29 cellular contexts compared by ENCODE assay signal in genomic region chr12:131442337-131442918, GRCh38.
"Had no signal": no experiment of that assay in that cellular context is flagged by ENCODE, and none has a peak within 500 bp of the region (broad histone marks: within the 10 kb centered on the region; RNA-seq: fewer than 3 reads in every experiment).

No MANE protein-coding gene starts in this region.

- H3K9me3 ChIP-seq: body of pancreas had no signal

- DNase-seq: activated CD4-positive, alpha-beta T cell treated with anti-CD3 and anti-CD28 coated beads, Interleukin-2, amount 10 ng/mL, durations not matched to agents 24 days and 14 days; activated CD4-positive, alpha-beta T cell treated with anti-CD3 and anti-CD28 coated beads, Interleukin-2, amount 50 U/mL, for 4 hours; activated CD8-positive, alpha-beta T cell treated with anti-CD3 and anti-CD28 coated beads for 36 hours; activated effector memory CD4-positive, alpha-beta T cell treated with anti-CD3 and anti-CD28 coated beads, Interleukin-2, amount 50 U/mL, for 16 hours; activated naive CD4-positive, alpha-beta T cell; activated naive CD4-positive, alpha-beta T cell treated with anti-CD3 and anti-CD28 coated beads, Interleukin-2, amount 50 U/mL, for 16 hours; activated naive CD8-positive, alpha-beta T cell treated with anti-CD3 and anti-CD28 coated beads, Interleukin-2, amount 10 ng/mL, durations not matched to agents 7 days and 5 days; activated T-cell treated with anti-CD3 and anti-CD28 coated beads, Interleukin-2, amount 50 U/mL, for 1 hour; activated T-cell treated with anti-CD3 and anti-CD28 coated beads, Interleukin-2, amount 50 U/mL, for 72 hours; body of pancreas; caudate nucleus; MM.1S; MV-4-11; NCI-H1092; NCI-H1436 treated with DMSO at 0.1 percent for 48 hours; NCI-H1694 treated with DMSO at 0.1 percent for 48 hours; NCI-H2029; NCI-H345; NCI-H526; NCI-H748 treated with DMSO at 0.1 percent for 48 hours; NK-92 treated with Interleukin-12 subunit alpha and Interleukin-12 subunit beta, amount 100 ng/mL, for 24 hours; PC-9; SIG-M5 had no signal

- H3K27ac ChIP-seq: body of pancreas, KMS-11, PC-9, RWPE1 had no signal

- H2AFZ ChIP-seq: PC-9 had no signal

- H3K9me3 Mint-ChIP-seq: activated CD4-positive, alpha-beta T cell treated with anti-CD3 and anti-CD28 coated beads, Interleukin-2, amount 10 ng/mL, durations not matched to agents 24 days and 14 days; activated CD8-positive, alpha-beta T cell treated with anti-CD3 and anti-CD28 coated beads for 36 hours; activated naive CD8-positive, alpha-beta T cell treated with anti-CD3 and anti-CD28 coated beads, Interleukin-2, amount 10 ng/mL, durations not matched to agents 7 days and 5 days; activated T-cell treated with anti-CD3 and anti-CD28 coated beads, Interleukin-2, amount 50 U/mL, for 72 hours; activated T-helper 17 cell treated with anti-CD3 and anti-CD28 coated beads, Interleukin-2, amount 50 U/mL, for 72 hours; T-helper 1 cell treated with Interleukin-12 subunit alpha and Interleukin-12 subunit beta and Interleukin-4 antibody, amounts not matched to agents 30 μg/mL and 1 μg/mL, for 36 hours; T-helper 2 cell treated with Interferon-gamma antibody and Interleukin-4, amounts not matched to agents 5 μg/mL and 100 μg/mL, for 36 hours had no signal

- H3K4me3 ChIP-seq: body of pancreas, PC-9 had no signal

- ATAC-seq: activated CD8-positive, alpha-beta T cell treated with anti-CD3 and anti-CD28 coated beads for 36 hours; activated T-cell treated with anti-CD3 and anti-CD28 coated beads, Interleukin-2, amount 50 U/mL, for 72 hours; activated T-helper 17 cell treated with anti-CD3 and anti-CD28 coated beads, Interleukin-2, amount 50 U/mL, for 72 hours; body of pancreas; Right ventricle myocardium inferior had no signal

- H3K9ac ChIP-seq: KMS-11 had no signal

- H3K27ac Mint-ChIP-seq: activated CD4-positive, alpha-beta T cell treated with anti-CD3 and anti-CD28 coated beads, Interleukin-2, amount 10 ng/mL, durations not matched to agents 24 days and 14 days; activated CD8-positive, alpha-beta T cell treated with anti-CD3 and anti-CD28 coated beads for 36 hours; activated naive CD8-positive, alpha-beta T cell treated with anti-CD3 and anti-CD28 coated beads, Interleukin-2, amount 10 ng/mL, durations not matched to agents 7 days and 5 days; activated T-cell treated with anti-CD3 and anti-CD28 coated beads, Interleukin-2, amount 50 U/mL, for 72 hours; activated T-helper 17 cell treated with anti-CD3 and anti-CD28 coated beads, Interleukin-2, amount 50 U/mL, for 72 hours; T-helper 1 cell treated with Interleukin-12 subunit alpha and Interleukin-12 subunit beta and Interleukin-4 antibody, amounts not matched to agents 30 μg/mL and 1 μg/mL, for 36 hours; T-helper 2 cell treated with Interferon-gamma antibody and Interleukin-4, amounts not matched to agents 5 μg/mL and 100 μg/mL, for 36 hours had no signal

- H3K36me3 Mint-ChIP-seq: activated naive CD8-positive, alpha-beta T cell treated with anti-CD3 and anti-CD28 coated beads, Interleukin-2, amount 10 ng/mL, durations not matched to agents 7 days and 5 days had no signal

- H3K4me2 ChIP-seq: KMS-11, PC-9 had no signal

- H3K27me3 Mint-ChIP-seq: activated CD4-positive, alpha-beta T cell treated with anti-CD3 and anti-CD28 coated beads, Interleukin-2, amount 10 ng/mL, durations not matched to agents 24 days and 14 days; activated CD8-positive, alpha-beta T cell treated with anti-CD3 and anti-CD28 coated beads for 36 hours; activated naive CD8-positive, alpha-beta T cell treated with anti-CD3 and anti-CD28 coated beads, Interleukin-2, amount 10 ng/mL, durations not matched to agents 7 days and 5 days; activated T-helper 17 cell treated with anti-CD3 and anti-CD28 coated beads, Interleukin-2, amount 50 U/mL, for 72 hours had no signal

- H3K4me3 Mint-ChIP-seq: activated CD4-positive, alpha-beta T cell treated with anti-CD3 and anti-CD28 coated beads, Interleukin-2, amount 10 ng/mL, durations not matched to agents 24 days and 14 days; activated CD8-positive, alpha-beta T cell treated with anti-CD3 and anti-CD28 coated beads for 36 hours; activated naive CD8-positive, alpha-beta T cell treated with anti-CD3 and anti-CD28 coated beads, Interleukin-2, amount 10 ng/mL, durations not matched to agents 7 days and 5 days; activated T-cell treated with anti-CD3 and anti-CD28 coated beads, Interleukin-2, amount 50 U/mL, for 72 hours; activated T-helper 17 cell treated with anti-CD3 and anti-CD28 coated beads, Interleukin-2, amount 50 U/mL, for 72 hours; T-helper 1 cell treated with Interleukin-12 subunit alpha and Interleukin-12 subunit beta and Interleukin-4 antibody, amounts not matched to agents 30 μg/mL and 1 μg/mL, for 36 hours; T-helper 2 cell treated with Interferon-gamma antibody and Interleukin-4, amounts not matched to agents 5 μg/mL and 100 μg/mL, for 36 hours had no signal

- H3K4me1 Mint-ChIP-seq: activated CD4-positive, alpha-beta T cell treated with anti-CD3 and anti-CD28 coated beads, Interleukin-2, amount 10 ng/mL, durations not matched to agents 24 days and 14 days; activated naive CD8-positive, alpha-beta T cell treated with anti-CD3 and anti-CD28 coated beads, Interleukin-2, amount 10 ng/mL, durations not matched to agents 7 days and 5 days; activated T-helper 17 cell treated with anti-CD3 and anti-CD28 coated beads, Interleukin-2, amount 50 U/mL, for 72 hours had no signal

- H3K27me3 ChIP-seq: body of pancreas had no signal
